1 cellular context compared by ENCODE assay signal in genomic region chr1:21383785-21384401, GRCh38.
TF ChIP-seq lines count a peak whose summit lies in the region.

No MANE protein-coding gene starts in this region.

TF ChIP-seq in HCT116, 20 proteins besides CTCF, POLR2A, EP300 and RAD21 (continued from another document):
- TF ChIP-seq REST (IDR thresholded peaks at IDR 0.05; ENCODE audit: low read depth) (no peak), ZNF274 (IDR thresholded peaks at IDR 0.05; ENCODE audit: low read depth, low read length) (no peak), YY1 (IDR thresholded peaks at IDR 0.05; ENCODE audit: extremely low read depth, insufficient replicate concordance, low read depth, low read length) (no peak), POLR2AphosphoS5 (IDR thresholded peaks at IDR 0.05; ENCODE audit: low read depth, low read length) (no peak), EGR1 (IDR thresholded peaks at IDR 0.05; ENCODE audit: low read depth) (no peak), ATF3 (IDR thresholded peaks at IDR 0.05) (no peak), ZFX (IDR thresholded peaks at IDR 0.05) (no peak), SIN3A (IDR thresholded peaks at IDR 0.05; ENCODE audit: low read depth) (no peak), CEBPB (IDR thresholded peaks at IDR 0.05; ENCODE audit: low read depth) (no peak), TCF7L2 (IDR thresholded peaks at IDR 0.05; ENCODE audit: borderline replicate concordance, extremely low read depth, insufficient read depth, insufficient read length) (no peak), SRF (IDR thresholded peaks at IDR 0.05; ENCODE audit: low read depth) (no peak)
